In the genomic region with DNA sequence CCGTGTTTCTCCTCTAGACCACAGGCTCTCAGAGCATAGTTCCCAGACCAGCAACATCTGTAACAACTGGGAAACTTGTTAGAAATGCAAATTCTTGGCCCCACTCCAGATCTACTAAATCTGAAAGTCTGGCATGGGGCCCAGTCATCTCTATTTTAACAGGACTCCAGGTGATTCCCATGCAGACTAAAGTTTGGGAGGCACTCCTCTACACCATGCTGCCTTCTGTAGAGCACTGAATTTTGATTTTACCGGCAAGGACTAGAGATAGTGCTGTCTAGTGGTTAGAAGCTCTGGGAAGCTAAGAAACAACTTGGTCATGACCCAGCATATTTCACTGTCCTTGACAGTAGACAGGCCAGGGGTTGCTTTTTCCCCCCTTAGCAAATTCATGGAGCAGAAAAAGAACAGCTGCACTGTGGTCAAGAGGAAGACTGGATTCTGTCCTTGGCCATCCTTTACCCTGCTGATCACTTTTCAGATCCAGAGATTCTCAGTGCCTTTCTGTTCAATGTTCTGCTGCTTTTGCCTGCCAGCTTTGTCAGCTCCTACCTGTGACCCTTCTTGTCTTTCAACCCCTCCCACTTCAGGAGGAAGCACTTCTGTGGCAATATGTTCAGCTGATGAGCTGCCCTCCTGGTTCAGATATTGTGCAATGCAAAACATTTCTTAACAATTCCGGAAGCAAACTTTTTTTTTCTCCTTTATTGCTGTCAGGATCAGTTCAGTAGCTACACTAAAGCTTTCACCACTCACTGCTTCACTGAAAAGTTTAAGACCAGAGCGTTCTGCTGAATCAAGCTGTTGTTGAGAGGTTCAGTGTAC, we compare ENCODE assay signal across 1 cellular context.
TF ChIP-seq lines count a peak whose summit lies in the region.

No MANE protein-coding gene starts in this region.

TF ChIP-seq in HepG2, 621 proteins besides CTCF, POLR2A, EP300 and RAD21 (continued from another document):
- TF ChIP-seq AHDC1 (CRISPR knock-in tag; IDR thresholded peaks at IDR 0.05; ENCODE audit: borderline replicate concordance): peak; percentile 94
- TF ChIP-seq REST (IDR thresholded peaks at IDR 0.05; ENCODE audit: borderline replicate concordance in 1 of 2, low read depth in 1 of 2, low read length in 2 of 2): 0 out of 4 replicates have a peak, but pooled peaks of 1 of the 2 experiments have one; percentile 41
- TF ChIP-seq, protein P1, sequence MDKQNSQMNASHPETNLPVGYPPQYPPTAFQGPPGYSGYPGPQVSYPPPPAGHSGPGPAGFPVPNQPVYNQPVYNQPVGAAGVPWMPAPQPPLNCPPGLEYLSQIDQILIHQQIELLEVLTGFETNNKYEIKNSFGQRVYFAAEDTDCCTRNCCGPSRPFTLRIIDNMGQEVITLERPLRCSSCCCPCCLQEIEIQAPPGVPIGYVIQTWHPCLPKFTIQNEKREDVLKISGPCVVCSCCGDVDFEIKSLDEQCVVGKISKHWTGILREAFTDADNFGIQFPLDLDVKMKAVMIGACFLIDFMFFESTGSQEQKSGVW (CRISPR knock-in tag; IDR thresholded peaks at IDR 0.05; ENCODE audit: borderline replicate concordance): no peak
- TF ChIP-seq BRCA1 (CRISPR knock-in tag; IDR thresholded peaks at IDR 0.05): no peak
- TF ChIP-seq, protein P2, sequence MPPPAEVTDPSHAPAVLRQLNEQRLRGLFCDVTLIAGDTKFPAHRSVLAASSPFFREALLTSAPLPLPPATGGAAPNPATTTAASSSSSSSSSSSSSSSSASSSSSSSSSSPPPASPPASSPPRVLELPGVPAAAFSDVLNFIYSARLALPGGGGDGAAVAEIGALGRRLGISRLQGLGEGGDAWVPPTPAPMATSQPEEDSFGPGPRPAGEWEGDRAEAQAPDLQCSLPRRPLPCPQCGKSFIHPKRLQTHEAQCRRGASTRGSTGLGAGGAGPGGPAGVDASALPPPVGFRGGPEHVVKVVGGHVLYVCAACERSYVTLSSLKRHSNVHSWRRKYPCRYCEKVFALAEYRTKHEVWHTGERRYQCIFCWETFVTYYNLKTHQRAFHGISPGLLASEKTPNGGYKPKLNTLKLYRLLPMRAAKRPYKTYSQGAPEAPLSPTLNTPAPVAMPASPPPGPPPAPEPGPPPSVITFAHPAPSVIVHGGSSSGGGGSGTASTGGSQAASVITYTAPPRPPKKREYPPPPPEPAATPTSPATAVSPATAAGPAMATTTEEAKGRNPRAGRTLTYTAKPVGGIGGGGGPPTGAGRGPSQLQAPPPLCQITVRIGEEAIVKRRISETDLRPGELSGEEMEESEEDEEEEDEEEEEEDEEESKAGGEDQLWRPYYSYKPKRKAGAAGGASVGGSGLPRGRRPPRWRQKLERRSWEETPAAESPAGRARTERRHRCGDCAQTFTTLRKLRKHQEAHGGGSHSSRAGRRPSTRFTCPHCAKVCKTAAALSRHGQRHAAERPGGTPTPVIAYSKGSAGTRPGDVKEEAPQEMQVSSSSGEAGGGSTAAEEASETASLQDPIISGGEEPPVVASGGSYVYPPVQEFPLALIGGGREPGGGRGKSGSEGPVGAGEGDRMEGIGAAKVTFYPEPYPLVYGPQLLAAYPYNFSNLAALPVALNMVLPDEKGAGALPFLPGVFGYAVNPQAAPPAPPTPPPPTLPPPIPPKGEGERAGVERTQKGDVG (CRISPR knock-in tag; IDR thresholded peaks at IDR 0.05; ENCODE audit: borderline replicate concordance): no peak
- TF ChIP-seq FOSL2 (CRISPR knock-in tag; IDR thresholded peaks at IDR 0.05): peak; percentile 80
- TF ChIP-seq MLLT10 (CRISPR knock-in tag; IDR thresholded peaks at IDR 0.05): no peak
- 0 out of 2 replicates have a peak, but pooled peaks have one; percentile 38 for TF ChIP-seq NAIF1 (CRISPR knock-in tag; IDR thresholded peaks at IDR 0.05; ENCODE audit: borderline replicate concordance)
- no peak for TF ChIP-seq HMGXB4 (CRISPR knock-in tag; IDR thresholded peaks at IDR 0.05; ENCODE audit: borderline replicate concordance in 1 of 2, low read depth in 1 of 2)
- no peak for TF ChIP-seq ZNF674 (CRISPR knock-in tag; IDR thresholded peaks at IDR 0.05; ENCODE audit: low read depth)
